9 cellular contexts compared by ENCODE assay signal in genomic region chr1:65812065-65812464, GRCh38. TPM values are rescaled to one million over a fixed set of nuclear protein-coding genes. Genes with fewer than 3 reads are reported as not detected.
A peak's percentile ranks its signal among the peaks of the same experiment; 100 is the strongest.
DNase-seq lines count a peak whose midpoint lies in the region; ATAC-seq and TF ChIP-seq lines count a peak whose summit lies in the region.
"Had no signal": no experiment of that assay in that cellular context is flagged by ENCODE, and none has a peak within 500 bp of the region (broad histone marks: within the 10 kb centered on the region; RNA-seq: fewer than 3 reads in every experiment).

No MANE protein-coding gene starts in this region.

- no peaks in the 10 kb centered on the region for H3K4me1 ChIP-seq in A673 (ENCODE audit: insufficient read depth, low read length, poor library complexity, severe bottlenecking)
- H3K4me1 ChIP-seq: SJCRH30 had no signal

- TF ChIP-seq CTCF in cardiac fibroblast (IDR thresholded peaks at IDR 0.05; ENCODE audit: low read depth, low read length), result no peak
- TF ChIP-seq CTCF in A673 (conservative IDR thresholded peaks at IDR 0.05; ENCODE audit: low read depth, low read length), result no peak

- H3K27ac ChIP-seq in A673 (ENCODE audit: low read depth, low read length, poor library complexity, severe bottlenecking), result no peak overlapping the region
- H3K27ac ChIP-seq: SJCRH30 had no signal

- intact Hi-C loops in A673 (cut with micrococcal nuclease; ENCODE audit: unreplicated experiment), result no loop called here

- DNase-seq in DMS53 treated with DMSO at 0.1 percent for 48 hours (lab: John Stamatoyannopoulos, UW; ENCODE audit: unreplicated experiment) (peak; percentile 93), SHP77 (lab: John Stamatoyannopoulos, UW) (peak; percentile 49 to 61), cardiac fibroblast (ENCODE audit: low read depth in 2 of 2) (peak; percentile 79 to 91), mucosa of gallbladder (ENCODE audit: low spot score) (peak; percentile 21), T-helper 9 cell (no peak), A673 (ENCODE audit: low spot score) (no peak)

- no peaks in the 10 kb centered on the region for H3K27me3 ChIP-seq in A673 (replicated peaks; ENCODE audit: insufficient read depth, low read depth, low read length, poor library complexity)
- H3K27me3 ChIP-seq: SJCRH30 had no signal

- POLR2A ChIA-PET in A673 (lab: Charles Lee; ENCODE audit: low non-redundant PET), result no interaction called here

- BruUV-seq in A673 (replicated peaks; lab: Mats Ljungman, UMichigan), result no TSS peak

- H3K9me3 ChIP-seq in A673 (ENCODE audit: low read depth, low read length, poor library complexity, severe bottlenecking), result no peaks in the 10 kb centered on the region
- H3K9me3 ChIP-seq: SJCRH30 had no signal

- peak overlapping the region in 1 of 2 donors; percentile 15 for H3K4me3 ChIP-seq in cardiac fibroblast (replicated peaks in 1 of 2; ENCODE audit: low read depth in 2 of 2, low read length in 2 of 2)
- no peak overlapping the region for H3K4me3 ChIP-seq in A673 (ENCODE audit: low read depth, low read length, poor library complexity, severe bottlenecking)
- H3K4me3 ChIP-seq: SJCRH30 had no signal

- CTCF ChIA-PET in A673 (lab: Charles Lee), result no interaction called here

- ATAC-seq in GM19438 (IDR thresholded peaks at IDR 0.05; ENCODE audit: low read depth, unreplicated experiment) (peak; percentile 100), HG03354 (IDR thresholded peaks at IDR 0.05; ENCODE audit: poor library complexity, severe bottlenecking, unreplicated experiment) (peak; percentile 99)

- H3K36me3 ChIP-seq in A673 (ENCODE audit: insufficient read depth, low read length, poor library complexity, severe bottlenecking), result no peaks in the 10 kb centered on the region
- H3K36me3 ChIP-seq: SJCRH30 had no signal

RNA-seq across cellular contexts. Expression of gene PDE4B, which starts 19.4 kb away (rescaled TPM):
- total RNA-seq in mucosa of gallbladder, result 5.2 TPM
- 15.5 and 20.0 TPM in 2 replicates for total RNA-seq in A673 (2021)

Comparison
In these comparisons a context has a peak if more than half of its experiments do, and no peak if none do; other contexts are left out.
1. DNase-seq: peak in DMS53 treated with DMSO at 0.1 percent for 48 hours (single experiment), SHP77 (2 of 2), cardiac fibroblast (2 of 2) and mucosa of gallbladder (single experiment); none in T-helper 9 cell (single experiment) and A673 (single experiment).